Comparison of ENCODE assay signal across 8 cellular contexts in the genomic region with DNA sequence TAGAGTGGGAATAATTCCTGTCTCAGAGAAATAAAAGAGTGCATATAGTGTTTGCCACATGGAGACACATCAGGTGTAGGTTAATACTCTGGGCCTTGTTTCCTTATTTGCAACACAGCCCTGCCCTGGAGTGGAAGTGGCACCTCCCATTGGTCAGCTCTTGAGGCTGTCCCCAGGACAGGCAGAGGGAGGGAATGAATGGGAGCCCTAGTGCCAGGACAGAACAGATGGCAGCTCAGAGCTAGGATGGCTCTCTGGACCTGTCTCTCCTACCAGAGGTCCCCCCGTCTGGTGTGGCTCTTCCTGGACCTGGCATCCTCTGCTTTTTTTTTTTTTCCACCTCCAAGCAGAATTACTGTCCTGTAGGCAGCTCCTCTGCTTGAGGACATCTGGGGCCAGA. TPM values are rescaled to one million over a fixed set of nuclear protein-coding genes. Genes with fewer than 3 reads are reported as not detected.
DNase-seq lines count a peak whose midpoint lies in the region; ATAC-seq and TF ChIP-seq lines count a peak whose summit lies in the region.

No MANE protein-coding gene starts in this region.

- no peak for DNase-seq in CD4-positive, CD25-positive, alpha-beta regulatory T cell
- DNase-seq in RWPE2 (ENCODE audit: low spot score) (no peak), epithelial cell of proximal tubule (ENCODE audit: low read depth) (no peak), NCI-H2171 (lab: John Stamatoyannopoulos, UW) (no peak), iPS-NIHi7 (ENCODE audit: extremely low spot score) (no peak)
- DNase-seq in stimulated activated CD4-positive, alpha-beta T cell treated with anti-CD3 and anti-CD28 coated beads, Interleukin-4, amount 100 ng/mL, for 24 hours = no peak

- H3K4me1 ChIP-seq in CD4-positive, CD25-positive, alpha-beta regulatory T cell (ENCODE audit: control insufficient read depth, insufficient read depth, low read length, poor library complexity, severe bottlenecking) = peaks cover 81% of the 10 kb centered on the region
- peaks cover 44% of the 10 kb centered on the region for H3K4me1 ChIP-seq in RWPE2 (ENCODE audit: insufficient read depth, poor library complexity, severe bottlenecking)
- H3K4me1 ChIP-seq in neuron (ENCODE audit: insufficient read depth, low read length) = peaks cover 38% of the 10 kb centered on the region

- no peak for ATAC-seq in CD4-positive, CD25-positive, alpha-beta regulatory T cell (ENCODE audit: low read depth in 2 of 2)
- no peak for ATAC-seq in RWPE2 (ENCODE audit: low read depth)
- ATAC-seq in HG03469 (IDR thresholded peaks at IDR 0.05; ENCODE audit: unreplicated experiment) = no peak

- H3K36me3 Mint-ChIP-seq in CD4-positive, CD25-positive, alpha-beta regulatory T cell = peaks cover 3% of the 10 kb centered on the region

- H3K36me3 ChIP-seq in CD4-positive, CD25-positive, alpha-beta regulatory T cell (ENCODE audit: control insufficient read depth, insufficient read depth, low read length) = peaks cover 2% of the 10 kb centered on the region
- H3K36me3 ChIP-seq in RWPE2 (ENCODE audit: low read depth) (peaks cover 17% of the 10 kb centered on the region), neuron (ENCODE audit: insufficient read depth, low read length) (peaks cover 2% of the 10 kb centered on the region)

- H3K4me3 ChIP-seq in CD4-positive, CD25-positive, alpha-beta regulatory T cell (ENCODE audit: low read depth, low read length) = peak overlapping the region; percentile 62
- H3K4me3 ChIP-seq in RWPE2 (ENCODE audit: severe bottlenecking) (no peak overlapping the region), epithelial cell of proximal tubule (ENCODE audit: low read depth, low read length) (peak overlapping the region; percentile 71), neuron (ENCODE audit: low read length) (peak overlapping the region; percentile 45)

- H3K9me3 ChIP-seq in CD4-positive, CD25-positive, alpha-beta regulatory T cell (ENCODE audit: control insufficient read depth in 2 of 2, low read length in 2 of 2) = no peaks in the 10 kb centered on the region
- H3K9me3 ChIP-seq in RWPE2 (ENCODE audit: severe bottlenecking) (no peaks in the 10 kb centered on the region), neuron (ENCODE audit: low read length) (no peaks in the 10 kb centered on the region)

- H3K9me3 Mint-ChIP-seq in CD4-positive, CD25-positive, alpha-beta regulatory T cell = no peaks in the 10 kb centered on the region

- peaks cover 22 to 80% (median 53%) of the 10 kb centered on the region in 4 donors for H3K4me1 Mint-ChIP-seq in CD4-positive, CD25-positive, alpha-beta regulatory T cell

- no peak overlapping the region for H3K27ac ChIP-seq in CD4-positive, CD25-positive, alpha-beta regulatory T cell (ENCODE audit: insufficient read depth, low read length, poor library complexity, severe bottlenecking)
- peak overlapping the region; percentile 95 for H3K27ac ChIP-seq in RWPE2 (ENCODE audit: poor library complexity, severe bottlenecking)

- peak overlapping the region; percentile 21 to 88 (median 74) for H3K27ac Mint-ChIP-seq in CD4-positive, CD25-positive, alpha-beta regulatory T cell

- H3K27me3 ChIP-seq in CD4-positive, CD25-positive, alpha-beta regulatory T cell (ENCODE audit: control insufficient read depth, insufficient read depth, low read length) = no peaks in the 10 kb centered on the region
- H3K27me3 ChIP-seq in RWPE2 (ENCODE audit: insufficient read depth, poor library complexity, severe bottlenecking) (no peaks in the 10 kb centered on the region), neuron (ENCODE audit: insufficient read depth, low read length) (no peaks in the 10 kb centered on the region)

- peak overlapping the region; percentile 29 for H2AFZ ChIP-seq in neuron (ENCODE audit: low read depth, low read length)

- TF ChIP-seq CTCF in RWPE2 (IDR thresholded peaks at IDR 0.05; ENCODE audit: poor library complexity, severe bottlenecking) (no peak), epithelial cell of proximal tubule (conservative IDR thresholded peaks at IDR 0.05; ENCODE audit: low read depth, low read length) (no peak)

- H3K27me3 Mint-ChIP-seq in CD4-positive, CD25-positive, alpha-beta regulatory T cell = no peaks in the 10 kb centered on the region

- peak overlapping the region; percentile 77 to 83 (median 82) for H3K4me3 Mint-ChIP-seq in CD4-positive, CD25-positive, alpha-beta regulatory T cell

RNA-seq across cellular contexts. Expression of a gene that starts 35.6 kb away (rescaled TPM):
- 42.4 TPM for total RNA-seq in CD4-positive, CD25-positive, alpha-beta regulatory T cell
- polyA plus RNA-seq in CD4-positive, CD25-positive, alpha-beta regulatory T cell = 10 to 100 TPM; 22.4 to 33.2 (median 24.9) TPM
- 26.5 and 30.5 TPM in 2 replicates for total RNA-seq in epithelial cell of proximal tubule

RNA-seq across cellular contexts. Expression of a gene that starts 44.6 kb away (rescaled TPM):
- 534 TPM for total RNA-seq in CD4-positive, CD25-positive, alpha-beta regulatory T cell
- 100 to 1,000 TPM; 425 to 700 (median 557) TPM for polyA plus RNA-seq in CD4-positive, CD25-positive, alpha-beta regulatory T cell
- total RNA-seq in epithelial cell of proximal tubule = 2.6 and 11.8 TPM in 2 replicates

Comparison
In these comparisons a context has a peak if more than half of its experiments do, and no peak if none do; other contexts are left out.
1. RNA of a gene that starts 44.6 kb away (total RNA-seq): 534 TPM in CD4-positive, CD25-positive, alpha-beta regulatory T cell (single experiment); 2.6 to 11.8 TPM in epithelial cell of proximal tubule; every median in the first group is over 10 times any median in the second.